In the genomic region with DNA sequence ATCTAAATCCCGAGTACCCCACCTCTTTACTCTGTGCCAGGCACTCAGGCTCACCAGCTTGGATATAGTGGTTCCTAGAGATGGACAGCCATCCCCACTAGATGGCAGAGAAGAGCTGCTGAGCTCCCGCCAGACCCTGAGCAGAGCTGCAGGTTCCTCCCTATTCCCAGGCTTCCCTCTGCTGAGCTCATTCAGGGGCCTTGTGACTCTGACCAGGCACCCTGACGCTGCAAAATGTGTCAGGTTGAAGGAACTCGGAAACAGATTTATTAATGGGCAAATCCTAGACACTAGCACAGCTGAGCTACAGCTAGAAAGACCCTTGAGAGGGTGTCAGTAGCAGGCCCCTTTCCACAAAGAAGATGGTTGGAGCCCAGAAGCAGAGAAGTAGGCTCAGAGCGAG, we compare ENCODE assay signal across 8 cellular contexts. TPM values are rescaled to one million over a fixed set of nuclear protein-coding genes. Genes with fewer than 3 reads are reported as not detected.
DNase-seq lines count a peak whose midpoint lies in the region; ATAC-seq, FAIRE-seq and TF ChIP-seq lines count a peak whose summit lies in the region.

No MANE protein-coding gene starts in this region.

- peak; percentile 89 for TF ChIP-seq CTCF in WERI-Rb-1 (IDR thresholded peaks at IDR 0.05; ENCODE audit: low read depth, low read length)
- TF ChIP-seq CTCF in keratinocyte (optimal IDR thresholded peaks at IDR 0.05 in 1 of 3, IDR thresholded peaks at IDR 0.05 in 1 of 3, conservative IDR thresholded peaks at IDR 0.05 in 1 of 3; ENCODE audit: extremely low read depth in 1 of 3, insufficient read depth in 2 of 3, low read length in 3 of 3), result peak; percentile 90 to 92 (median 90)

- peak overlapping the region; percentile 36 for H3K9ac ChIP-seq in keratinocyte (ENCODE audit: control insufficient read depth, extremely low read depth, insufficient read depth, low read length)

- no peaks in the 10 kb centered on the region for H3K9me1 ChIP-seq in keratinocyte (ENCODE audit: control insufficient read depth, extremely low read depth, insufficient read depth, low read length)

- peaks cover 3% of the 10 kb centered on the region for H3K4me1 ChIP-seq in keratinocyte (ENCODE audit: control insufficient read depth, extremely low read depth, insufficient read depth, low read length)

- no peak overlapping the region for H3K4me2 ChIP-seq in keratinocyte (ENCODE audit: control insufficient read depth, extremely low read depth, insufficient read depth, low read depth, low read length)

- dilution Hi-C loops in keratinocyte (cut with MboI; ENCODE audit: extremely low pct_ligation_motif_present, low sequenced_read_pairs), result no loop called here

- H3K27me3 ChIP-seq in WERI-Rb-1 (ENCODE audit: insufficient read depth, low read depth, severe bottlenecking) (no peaks in the 10 kb centered on the region), keratinocyte (ENCODE audit: control insufficient read depth, extremely low read depth, insufficient read depth, low read length) (no peaks in the 10 kb centered on the region)

- H3K36me3 ChIP-seq in WERI-Rb-1, result peaks cover 22% of the 10 kb centered on the region
- no peaks in the 10 kb centered on the region for H3K36me3 ChIP-seq in keratinocyte (ENCODE audit: control insufficient read depth in 2 of 2, extremely low read depth in 1 of 2, insufficient read depth in 2 of 2, low read length in 2 of 2)

- H3K4me3 ChIP-seq in WERI-Rb-1 (ENCODE audit: low read depth, low read length), result no peak overlapping the region
- no peak overlapping the region for H3K4me3 ChIP-seq in keratinocyte (ENCODE audit: control insufficient read depth in 2 of 3, extremely low read depth in 1 of 3, insufficient read depth in 2 of 3, low read depth in 1 of 3, low read length in 3 of 3)

- no peak overlapping the region for H2AFZ ChIP-seq in keratinocyte (ENCODE audit: control insufficient read depth, low read length)

- peak; percentile 72 for FAIRE-seq in keratinocyte (lab: Jason Lieb, UNC)

- no peaks in the 10 kb centered on the region for H4K20me1 ChIP-seq in keratinocyte (ENCODE audit: control insufficient read depth, extremely low read depth, insufficient read depth, low read length)

- peak; percentile 18 to 26 for DNase-seq in NCI-H187 (lab: John Stamatoyannopoulos, UW)
- no peak for DNase-seq in NCI-H187 treated with DMSO at 0.1 percent for 48 hours (lab: John Stamatoyannopoulos, UW)
- peak; percentile 90 for DNase-seq in NCI-H2171 treated with DMSO at 0.1 percent for 48 hours (lab: John Stamatoyannopoulos, UW)
- DNase-seq in WERI-Rb-1, result peak; percentile 78
- peak; percentile 89 for DNase-seq in cerebellar cortex (ENCODE audit: low spot score)
- peak; percentile 54 for DNase-seq in keratinocyte (ENCODE audit: low read depth, low spot score)
- peak; percentile 17 to 32 for DNase-seq in stimulated activated CD4-positive, alpha-beta T cell treated with anti-CD3 and anti-CD28 coated beads, Interleukin-12 subunit alpha, Interleukin-12 subunit beta, amount 100 ng/mL, for 24 hours (ENCODE audit: low read depth in 2 of 2)

- H3K9me3 ChIP-seq in WERI-Rb-1 (ENCODE audit: severe bottlenecking), result no peaks in the 10 kb centered on the region
- H3K9me3 ChIP-seq in keratinocyte (ENCODE audit: control insufficient read depth, low read depth, low read length), result no peaks in the 10 kb centered on the region

- H3K27ac ChIP-seq in WERI-Rb-1 (no peak overlapping the region), keratinocyte (ENCODE audit: control insufficient read depth, insufficient read depth, low read length) (peak overlapping the region; percentile 33)

- ATAC-seq in HG03060 (IDR thresholded peaks at IDR 0.05; ENCODE audit: low read depth, unreplicated experiment), result peak; percentile 61

- no peaks in the 10 kb centered on the region for H3K79me2 ChIP-seq in keratinocyte (ENCODE audit: control insufficient read depth, insufficient read depth, low read length)

RNA-seq across cellular contexts. Expression of gene RHO, which starts 38.2 kb away (rescaled TPM):
- not detected in 3 replicates for polyA plus RNA-seq in keratinocyte
- polyA plus RNA-seq in keratinocyte (2011; ENCODE audit: low read depth), result not detected
- polyA plus RNA-seq in keratinocyte (2011; cell fraction: cytosol; rRNA removed), result not detected in 2 replicates
- polyA plus RNA-seq in keratinocyte (2011; cell fraction: nucleus; rRNA removed), result not detected in 2 replicates
- not detected in 2 replicates for polyA plus RNA-seq in keratinocyte (2012; ENCODE audit: low replicate concordance)
- not detected in 3 replicates for polyA minus RNA-seq in keratinocyte
- polyA minus RNA-seq in keratinocyte (2011; cell fraction: cytosol; rRNA and poly(A)+ RNA removed), result not detected
- polyA minus RNA-seq in keratinocyte (2011; cell fraction: nucleus; rRNA and poly(A)+ RNA removed), result not detected in 2 replicates

RNA-seq across cellular contexts. Expression of gene IFT122, which starts 50.2 kb away (rescaled TPM):
- 6.2 to 7.1 TPM (median 6.5 TPM) in 3 replicates for polyA plus RNA-seq in keratinocyte
- 5.6 TPM for polyA plus RNA-seq in keratinocyte (2011; ENCODE audit: low read depth)
- 4.6 and 5.2 TPM in 2 replicates for polyA plus RNA-seq in keratinocyte (2011; cell fraction: cytosol; rRNA removed)
- polyA plus RNA-seq in keratinocyte (2011; cell fraction: nucleus; rRNA removed), result 12.1 and 18.1 TPM in 2 replicates
- 2.6 and 5.0 TPM in 2 replicates for polyA plus RNA-seq in keratinocyte (2012; ENCODE audit: low replicate concordance)
- polyA minus RNA-seq in keratinocyte, result 10.8 to 23.1 TPM (median 22.9 TPM) in 3 replicates
- 8.2 TPM for polyA minus RNA-seq in keratinocyte (2011; cell fraction: cytosol; rRNA and poly(A)+ RNA removed)
- 8.4 and 13.3 TPM in 2 replicates for polyA minus RNA-seq in keratinocyte (2011; cell fraction: nucleus; rRNA and poly(A)+ RNA removed)

RNA-seq across cellular contexts. Expression of gene MBD4, which starts 50.5 kb away (rescaled TPM):
- polyA plus RNA-seq in keratinocyte, result 20.3 to 35.0 TPM (median 24.3 TPM) in 3 replicates
- polyA plus RNA-seq in keratinocyte (2011; ENCODE audit: low read depth), result 43.0 TPM
- polyA plus RNA-seq in keratinocyte (2011; cell fraction: cytosol; rRNA removed), result 14.3 and 23.8 TPM in 2 replicates
- 42.8 and 55.4 TPM in 2 replicates for polyA plus RNA-seq in keratinocyte (2011; cell fraction: nucleus; rRNA removed)
- 17.1 and 17.4 TPM in 2 replicates for polyA plus RNA-seq in keratinocyte (2012; ENCODE audit: low replicate concordance)
- 6.1 to 16.9 TPM (median 12.7 TPM) in 3 replicates for polyA minus RNA-seq in keratinocyte
- 17.5 TPM for polyA minus RNA-seq in keratinocyte (2011; cell fraction: cytosol; rRNA and poly(A)+ RNA removed)
- polyA minus RNA-seq in keratinocyte (2011; cell fraction: nucleus; rRNA and poly(A)+ RNA removed), result 15.0 and 19.2 TPM in 2 replicates

RNA-seq across cellular contexts. Expression of gene H1-8, which starts 52.7 kb away (rescaled TPM):
- polyA plus RNA-seq in keratinocyte, result not detected in 3 replicates
- polyA plus RNA-seq in keratinocyte (2011; ENCODE audit: low read depth), result not detected
- polyA plus RNA-seq in keratinocyte (2011; cell fraction: cytosol; rRNA removed), result not detected in 2 replicates
- not detected in 2 replicates for polyA plus RNA-seq in keratinocyte (2011; cell fraction: nucleus; rRNA removed)
- polyA plus RNA-seq in keratinocyte (2012; ENCODE audit: low replicate concordance), result not detected in 2 replicates
- polyA minus RNA-seq in keratinocyte, result not detected in 3 replicates
- polyA minus RNA-seq in keratinocyte (2011; cell fraction: cytosol; rRNA and poly(A)+ RNA removed), result not detected
- not detected in 2 replicates for polyA minus RNA-seq in keratinocyte (2011; cell fraction: nucleus; rRNA and poly(A)+ RNA removed)
